ENCODE assay signal across 8 cellular contexts in the genomic region with DNA sequence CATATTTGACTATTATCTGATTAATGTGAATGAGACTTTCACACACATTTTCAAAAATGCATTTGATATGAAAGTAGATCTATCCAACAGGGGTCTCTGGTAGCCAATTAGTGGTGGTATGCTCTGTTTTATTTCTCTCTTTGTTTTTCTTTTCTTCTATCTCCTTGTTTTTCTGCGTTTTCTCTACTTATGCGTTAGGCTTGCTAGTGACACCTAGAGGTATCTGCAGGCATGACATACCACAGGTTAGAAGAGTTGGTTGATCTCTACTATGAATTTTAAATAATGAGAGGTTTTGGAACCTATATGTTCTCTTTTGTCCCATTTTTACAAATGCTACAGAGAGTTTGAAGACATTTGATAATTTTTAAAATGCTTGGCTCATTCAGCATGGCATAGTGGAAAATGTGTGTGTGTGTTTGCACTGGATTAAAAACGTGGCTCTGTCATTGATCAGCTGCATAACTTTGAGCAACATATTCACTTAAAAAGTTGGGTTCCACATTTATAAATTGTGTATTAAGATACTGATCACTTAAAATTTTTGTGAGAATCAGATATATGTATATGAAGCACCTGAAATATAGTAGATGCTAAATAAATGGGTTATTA. TPM values are rescaled to one million over a fixed set of nuclear protein-coding genes. Genes with fewer than 3 reads are reported as not detected.
DNase-seq lines count a peak whose midpoint lies in the region; ATAC-seq and TF ChIP-seq lines count a peak whose summit lies in the region.

No MANE protein-coding gene starts in this region.

- in situ Hi-C loops in transverse colon (cut with MboI; ENCODE audit: low pct_ligation_motif_present in 1 of 4, low pct_unique_long_range_greater_than_20kb in 1 of 4, low sequenced_read_pairs in 3 of 4), result loop anchor here in 2 of 4 donors (25.0 kb wide), 1 partner anchor 376 kb away; no protein-coding TSS in a partner anchor

- ATAC-seq in activated CD8-positive, alpha-beta T cell treated with anti-CD3 and anti-CD28 coated beads, Interleukin-2, amount 10 ng/mL, durations not matched to agents 7 days and 5 days, result no peak
- ATAC-seq in GM18873 (IDR thresholded peaks at IDR 0.05; ENCODE audit: low FRiP score, unreplicated experiment), result no peak
- ATAC-seq in HG02840 (IDR thresholded peaks at IDR 0.05; ENCODE audit: low FRiP score, unreplicated experiment), result no peak

- H3K9me3 Mint-ChIP-seq in activated CD8-positive, alpha-beta T cell treated with anti-CD3 and anti-CD28 coated beads, Interleukin-2, amount 10 ng/mL, durations not matched to agents 7 days and 5 days (ENCODE audit: insufficient read depth), result no peaks in the 10 kb centered on the region

- no peak overlapping the region for H3K9ac ChIP-seq in Loucy (ENCODE audit: low read depth, low read length, poor library complexity, severe bottlenecking)

- H3F3A ChIP-seq in Loucy (ENCODE audit: low read depth), result no peaks in the 10 kb centered on the region

- H3K9me3 ChIP-seq in Loucy (ENCODE audit: insufficient read depth, low read depth, low read length) (no peaks in the 10 kb centered on the region), transverse colon (no peaks in the 10 kb centered on the region)

- no peak overlapping the region for H3K4me3 Mint-ChIP-seq in activated CD8-positive, alpha-beta T cell treated with anti-CD3 and anti-CD28 coated beads, Interleukin-2, amount 10 ng/mL, durations not matched to agents 7 days and 5 days

- whole genome bisulfite sequencing in transverse colon (ENCODE audit: low coverage in 1 of 2), 2 donors, result 32 to 35% methylated on average over 3 of the region's 3 CpGs

- TF ChIP-seq POLR2A in transverse colon (IDR thresholded peaks at IDR 0.05), result no peak

- DNase-seq in EL (peak; percentile 27), GM20000 (ENCODE audit: low spot score) (peak; percentile 20), iris pigment epithelial cell (ENCODE audit: low read depth) (peak; percentile 71), transverse colon (peak; percentile 23)
- DNase-seq in activated CD8-positive, alpha-beta T cell treated with anti-CD3 and anti-CD28 coated beads, Interleukin-2, amount 10 ng/mL, durations not matched to agents 7 days and 5 days, result peak; percentile 29

- intact Hi-C loops in transverse colon (cut with DNase I; ENCODE audit: low total_unique reads), result no loop called here

- no peaks in the 10 kb centered on the region for H3K36me3 ChIP-seq in Loucy (ENCODE audit: insufficient read depth, low read length)
- no peaks in the 10 kb centered on the region for H3K36me3 ChIP-seq in transverse colon

- no peaks in the 10 kb centered on the region for H3K9me2 ChIP-seq in Loucy (replicated peaks; ENCODE audit: low read depth, low read length)

- no peak overlapping the region for H3K27ac ChIP-seq in transverse colon

- no peak overlapping the region for H3K4me2 ChIP-seq in Loucy (ENCODE audit: low read depth, low read length, poor library complexity, severe bottlenecking)

- no peaks in the 10 kb centered on the region for H3K79me2 ChIP-seq in Loucy (ENCODE audit: insufficient read depth, low read length)

- H3K27me3 Mint-ChIP-seq in activated CD8-positive, alpha-beta T cell treated with anti-CD3 and anti-CD28 coated beads, Interleukin-2, amount 10 ng/mL, durations not matched to agents 7 days and 5 days (ENCODE audit: low read depth), result no peaks in the 10 kb centered on the region

- H3K4me1 ChIP-seq in Loucy (ENCODE audit: insufficient read depth, low read length, poor library complexity, severe bottlenecking) (peaks cover 7% of the 10 kb centered on the region), transverse colon (no peaks in the 10 kb centered on the region)

- H3K4me1 Mint-ChIP-seq in activated CD8-positive, alpha-beta T cell treated with anti-CD3 and anti-CD28 coated beads, Interleukin-2, amount 10 ng/mL, durations not matched to agents 7 days and 5 days (ENCODE audit: low read depth), result no peaks in the 10 kb centered on the region

- POLR2A ChIA-PET in activated CD8-positive, alpha-beta T cell treated with anti-CD3 and anti-CD28 coated beads, Interleukin-2, amount 10 ng/mL, durations not matched to agents 7 days and 5 days (lab: Charles Lee), result no interaction called here

- H4K20me1 ChIP-seq in Loucy (ENCODE audit: insufficient read depth, low read length, poor library complexity, severe bottlenecking), result no peaks in the 10 kb centered on the region

- no peaks in the 10 kb centered on the region for H3K36me3 Mint-ChIP-seq in activated CD8-positive, alpha-beta T cell treated with anti-CD3 and anti-CD28 coated beads, Interleukin-2, amount 10 ng/mL, durations not matched to agents 7 days and 5 days (ENCODE audit: low read depth)

- H3K27me3 ChIP-seq in Loucy (ENCODE audit: insufficient read depth, low read length, poor library complexity, severe bottlenecking), result no peaks in the 10 kb centered on the region
- H3K27me3 ChIP-seq in transverse colon, result no peaks in the 10 kb centered on the region

- TF ChIP-seq CTCF in GM20000 (IDR thresholded peaks at IDR 0.05; ENCODE audit: extremely low read depth, missing control alignments), result peak; percentile 50
- TF ChIP-seq CTCF in Loucy (conservative IDR thresholded peaks at IDR 0.05; ENCODE audit: low read length), result peak; percentile 95
- peak; percentile 59 to 86 (median 68) for TF ChIP-seq CTCF in transverse colon (IDR thresholded peaks at IDR 0.05)

- H2AFZ ChIP-seq in Loucy (ENCODE audit: low read length), result no peak overlapping the region

- no peak for TF ChIP-seq EP300 in transverse colon (IDR thresholded peaks at IDR 0.05; ENCODE audit: low read depth)

- CTCF ChIA-PET in activated CD8-positive, alpha-beta T cell treated with anti-CD3 and anti-CD28 coated beads, Interleukin-2, amount 10 ng/mL, durations not matched to agents 7 days and 5 days (lab: Charles Lee), result no interaction called here

- no peak overlapping the region for H3K4me3 ChIP-seq in Loucy (ENCODE audit: low read length, poor library complexity, severe bottlenecking)
- H3K4me3 ChIP-seq in transverse colon, result no peak overlapping the region

- H3K27ac Mint-ChIP-seq in activated CD8-positive, alpha-beta T cell treated with anti-CD3 and anti-CD28 coated beads, Interleukin-2, amount 10 ng/mL, durations not matched to agents 7 days and 5 days, result no peak overlapping the region

RNA-seq across cellular contexts. Expression of a gene that starts 28.1 kb away (rescaled TPM):
- under 1 TPM in 1 of 2 experiments, not detected in 1; 0.05 TPM for total RNA-seq in activated CD8-positive, alpha-beta T cell treated with anti-CD3 and anti-CD28 coated beads, Interleukin-2, amount 10 ng/mL, durations not matched to agents 7 days and 5 days
- 10 to 100 TPM; 12.0 to 32.2 (median 20.3) TPM for total RNA-seq in transverse colon

Comparison
In these comparisons a context has a peak if more than half of its experiments do, and no peak if none do; other contexts are left out.
1. DNase-seq: peak in every context shown above with its lines; median percentile 71 in iris pigment epithelial cell; 29 in activated CD8-positive, alpha-beta T cell treated with anti-CD3 and anti-CD28 coated beads, Interleukin-2, amount 10 ng/mL, durations not matched to agents 7 days and 5 days; 27 in EL; 23 in transverse colon; 20 in GM20000.
2. RNA of a gene that starts 28.1 kb away (total RNA-seq): 12.0 to 32.2 TPM in transverse colon; 0.05 TPM in activated CD8-positive, alpha-beta T cell treated with anti-CD3 and anti-CD28 coated beads, Interleukin-2, amount 10 ng/mL, durations not matched to agents 7 days and 5 days; every median in the first group is over 10 times any median in the second.
3. Peak in every context shown above with its lines, with median percentiles within 50 percentile points of each other: CTCF ChIP-seq.